Comparison of ENCODE assay signal across 17 cellular contexts in genomic region chr12:52627395-52628110, GRCh38. TPM values are rescaled to one million over a fixed set of nuclear protein-coding genes. Genes with fewer than 3 reads are reported as not detected.
"Had no signal": no experiment of that assay in that cellular context is flagged by ENCODE, and none has a peak within 500 bp of the region (broad histone marks: within the 10 kb centered on the region; RNA-seq: fewer than 3 reads in every experiment).

No MANE protein-coding gene starts in this region.

- H3K4me3 Mint-ChIP-seq: nephron progenitor cell had no signal

- DNase-seq: esophagus squamous epithelium; hippocampal formation; mesendoderm; nephron progenitor cell; occipital lobe; right cardiac atrium; stimulated activated CD4-positive, alpha-beta T cell treated with anti-CD3 and anti-CD28 coated beads, Interleukin-4, amount 100 ng/mL, for 4 hours; stimulated activated naive CD4-positive, alpha-beta T cell treated with Interleukin-2 at 50 U/mL for 16 hours; substantia nigra; transverse colon had no signal

- H3K27ac Mint-ChIP-seq: nephron progenitor cell, progenitor cell of endocrine pancreas had no signal

- ATAC-seq: right cardiac atrium had no signal

RNA-seq across cellular contexts. Expression of gene KRT73, which starts 9.2 kb away (rescaled TPM):
- total RNA-seq: cardiac septum, fibroblast of villous mesenchyme, kidney epithelial cell, liver, occipital lobe, progenitor cell of endocrine pancreas, right cardiac atrium, SJSA1, smooth muscle cell, transverse colon had no signal
- polyA plus RNA-seq: liver, right cardiac atrium, smooth muscle cell had no signal

RNA-seq across cellular contexts. Expression of gene KRT2, which starts 24.5 kb away (rescaled TPM):
- total RNA-seq: cardiac septum, fibroblast of villous mesenchyme, kidney epithelial cell, liver, occipital lobe, progenitor cell of endocrine pancreas, right cardiac atrium, SJSA1, smooth muscle cell, transverse colon had no signal
- polyA plus RNA-seq: liver, right cardiac atrium, smooth muscle cell had no signal

RNA-seq across cellular contexts. Expression of gene KRT72, which starts 26.3 kb away (rescaled TPM):
- total RNA-seq: cardiac septum, esophagus squamous epithelium, fibroblast of villous mesenchyme, kidney epithelial cell, liver, occipital lobe, progenitor cell of endocrine pancreas, right cardiac atrium, SJSA1, smooth muscle cell, transverse colon had no signal
- polyA plus RNA-seq: liver, right cardiac atrium, smooth muscle cell had no signal

RNA-seq across cellular contexts. Expression of gene KRT1, which starts 52.7 kb away (rescaled TPM):
- total RNA-seq: cardiac septum, fibroblast of villous mesenchyme, kidney epithelial cell, progenitor cell of endocrine pancreas, right cardiac atrium, transverse colon had no signal
- polyA plus RNA-seq: right cardiac atrium had no signal

RNA-seq across cellular contexts. Expression of gene KRT74, which starts 53.9 kb away (rescaled TPM):
- total RNA-seq: cardiac septum, fibroblast of villous mesenchyme, kidney epithelial cell, liver, occipital lobe, progenitor cell of endocrine pancreas, SJSA1, smooth muscle cell, transverse colon had no signal
- polyA plus RNA-seq: liver, smooth muscle cell had no signal
